ENCODE assay signal across 34 cellular contexts in genomic region chr4:8184061-8184460, GRCh38. TPM values are rescaled to one million over a fixed set of nuclear protein-coding genes. Genes with fewer than 3 reads are reported as not detected.
A peak's percentile ranks its signal among the peaks of the same experiment; 100 is the strongest.
DNase-seq lines count a peak whose midpoint lies in the region; ATAC-seq, FAIRE-seq and TF ChIP-seq lines count a peak whose summit lies in the region.
"Had no signal": no experiment of that assay in that cellular context is flagged by ENCODE, and none has a peak within 500 bp of the region (broad histone marks: within the 10 kb centered on the region; RNA-seq: fewer than 3 reads in every experiment).

No MANE protein-coding gene starts in this region.

- WGBS in spleen, 5 donors: 83 to 91% (median 86%) methylated on average over 4 of the region's 4 CpGs

- FAIRE-seq in HTR-8/SVneo (lab: Jason Lieb, UNC): peak; percentile 73
- FAIRE-seq: GM12891 had no signal

- H3K27me3 ChIP-seq in foreskin keratinocyte (no peaks in the 10 kb centered on the region), spleen (replicated peaks in 1 of 7) (no peaks in the 10 kb centered on the region), Peyer's patch (no peaks in the 10 kb centered on the region)
- H3K27me3 ChIP-seq: ascending aorta, BLaER1, gastrocnemius medialis, MG63, SJCRH30 had no signal

- no peak overlapping the region for H3K4me3 ChIP-seq in spleen
- H3K4me3 ChIP-seq in Peyer's patch: no peak overlapping the region
- H3K4me3 ChIP-seq: ascending aorta, BLaER1, gastrocnemius medialis, MG63, SJCRH30, tibial artery had no signal

- ATAC-seq in foreskin keratinocyte (no peak), HG02970 (IDR thresholded peaks at IDR 0.05; ENCODE audit: low FRiP score, unreplicated experiment) (no peak)
- ATAC-seq: effector memory CD8-positive, alpha-beta T cell; Panc1 had no signal

- no peaks in the 10 kb centered on the region for H3K36me3 ChIP-seq in spleen
- no peaks in the 10 kb centered on the region for H3K36me3 ChIP-seq in Peyer's patch
- H3K36me3 ChIP-seq: ascending aorta, BLaER1, gastrocnemius medialis, MG63, SJCRH30, tibial artery had no signal

- H3K27ac ChIP-seq in foreskin keratinocyte (peak overlapping the region; percentile 98), spleen (peak overlapping the region in 6 of 8 donors; percentile 22 to 78 (median 71)), Peyer's patch (no peak overlapping the region)
- H3K27ac ChIP-seq: ascending aorta, BLaER1, SJCRH30, tibial artery had no signal

- intact Hi-C loops in spleen (cut with DNase I; ENCODE audit: low total_unique reads): no loop called here

- no peak for TF ChIP-seq CTCF in foreskin keratinocyte (conservative IDR thresholded peaks at IDR 0.05)
- TF ChIP-seq CTCF in spleen (IDR thresholded peaks at IDR 0.05 in 8 of 11, conservative IDR thresholded peaks at IDR 0.05 in 3 of 11): no peak
- no peak for TF ChIP-seq CTCF in Peyer's patch (IDR thresholded peaks at IDR 0.05)

- H3K4me1 ChIP-seq in foreskin keratinocyte: peaks cover 18% of the 10 kb centered on the region
- peaks cover 4 to 44% (median 20%) of the 10 kb centered on the region in 6 donors for H3K4me1 ChIP-seq in spleen
- H3K4me1 ChIP-seq in Peyer's patch: peaks cover 0 to 26% (median 0%) of the 10 kb centered on the region in 4 donors

- DNase-seq in HTR-8/SVneo (ENCODE audit: insufficient read length, low spot score) (no peak), amniotic epithelial cell (ENCODE audit: low read depth) (peak; percentile 43), foreskin keratinocyte (no peak), spleen (no peak), Peyer's patch (no peak), NOMO-1 (lab: John Stamatoyannopoulos, UW; ENCODE audit: unreplicated experiment in 2 of 2) (no peak)
- no peak for DNase-seq in stimulated activated CD4-positive, alpha-beta T cell treated with anti-CD3 and anti-CD28 coated beads, Interleukin-4, amount 100 ng/mL, for 24 hours
- DNase-seq: activated CD4-positive, alpha-beta T cell treated with anti-CD3 and anti-CD28 coated beads for 48 hours; activated CD8-positive, alpha-beta memory T cell treated with anti-CD3 and anti-CD28 coated beads for 24 hours; activated gamma-delta T cell; activated naive CD8-positive, alpha-beta T cell treated with anti-CD3 and anti-CD28 coated beads, Interleukin-2, amount 10 ng/mL, durations not matched to agents 7 days and 5 days; cortex of kidney; DMS53; effector memory CD8-positive, alpha-beta T cell; H7; hippocampal formation; KG1; NCI-H1105; NCI-H187 treated with DMSO at 0.1 percent for 48 hours; NK-92 treated with Interleukin-12 subunit alpha and Interleukin-12 subunit beta, amount 100 ng/mL, for 24 hours; posterior cingulate gyrus; SJCRH30; stimulated activated CD4-positive, alpha-beta T cell treated with anti-CD3 and anti-CD28 coated beads, Interleukin-2, amount 100 ng/mL, for 24 hours; stimulated activated CD8-positive, alpha-beta memory T cell treated with anti-CD3 and anti-CD28 coated beads, Interleukin-4, amount 100 ng/mL, for 48 hours; T-helper 9 cell; tibial artery had no signal

- H3K9me3 ChIP-seq in spleen: no peaks in the 10 kb centered on the region
- no peaks in the 10 kb centered on the region for H3K9me3 ChIP-seq in Peyer's patch
- H3K9me3 ChIP-seq: ascending aorta, BLaER1, gastrocnemius medialis, MG63, SJCRH30, tibial artery had no signal

- TF ChIP-seq POLR2A in spleen (IDR thresholded peaks at IDR 0.05): no peak
- no peak for TF ChIP-seq POLR2A in Peyer's patch (IDR thresholded peaks at IDR 0.05)

RNA-seq across cellular contexts. Expression of gene SH3TC1, which starts 15.0 kb away (rescaled TPM):
- total RNA-seq in foreskin keratinocyte: 18.7 and 30.1 TPM in 2 replicates
- 11.2 and 16.7 TPM in 2 replicates for polyA plus RNA-seq in foreskin keratinocyte
- 100 to 1,000 TPM in 1 of 7 donors, 10 to 100 TPM in 6; 58.0 to 157 (median 69.4) TPM for total RNA-seq in spleen
- polyA plus RNA-seq in spleen: 10 to 100 TPM; 23.3 to 43.7 (median 23.5) TPM
- total RNA-seq in Peyer's patch: 10 to 100 TPM in 2 of 4 donors, 1 to 10 TPM in 2; 4.2 to 88.3 (median 11.8) TPM

RNA-seq across cellular contexts. Expression of gene ABLIM2, which starts 25.4 kb away (rescaled TPM):
- total RNA-seq in foreskin keratinocyte (0.39 and 0.85 TPM in 2 replicates), spleen (100 to 1,000 TPM in 4 of 7 donors, 10 to 100 TPM in 3; 41.8 to 127 (median 100) TPM), Peyer's patch (10 to 100 TPM in 3 of 4 donors, 1 to 10 TPM in 1; 9.0 to 24.2 (median 11.7) TPM)
- polyA plus RNA-seq in foreskin keratinocyte (0.33 and 0.49 TPM in 2 replicates), spleen (10 to 100 TPM; 11.8 to 49.8 (median 26.6) TPM)
- polyA plus RNA-seq: AG04450 had no signal

Comparison
In these comparisons a context has a peak if more than half of its experiments do, and no peak if none do; other contexts are left out.
1. H3K27ac ChIP-seq: peak in foreskin keratinocyte (single experiment) and spleen (6 of 8); none in Peyer's patch (0 of 4).